ENCODE assay signal across 1 cellular context in the genomic region with DNA sequence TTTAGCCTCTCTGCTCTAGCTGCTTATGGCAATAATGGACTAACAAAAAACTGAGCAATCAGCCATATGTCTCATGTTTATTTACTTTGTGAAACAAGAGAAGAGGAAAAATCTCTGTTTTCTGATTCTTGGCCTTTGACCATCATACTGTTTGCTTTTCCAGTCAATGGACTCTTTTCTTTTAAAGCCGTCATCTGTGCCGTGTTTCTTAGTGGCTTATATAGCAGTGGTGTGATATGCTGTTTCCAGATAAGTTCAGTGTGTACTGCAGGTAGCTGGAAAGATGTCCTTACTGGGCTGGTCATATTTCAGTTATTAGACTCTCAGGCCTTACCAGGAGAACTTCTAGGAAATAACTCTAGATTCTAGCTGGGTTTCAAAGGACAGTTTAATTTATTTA.
TF ChIP-seq lines count a peak whose summit lies in the region.

No MANE protein-coding gene starts in this region.

TF ChIP-seq in HepG2, 621 proteins besides CTCF, POLR2A, EP300 and RAD21 (continued from another document and continues in another):
- TF ChIP-seq ARNT (IDR thresholded peaks at IDR 0.05) (no peak), ZNF766 (CRISPR knock-in tag; IDR thresholded peaks at IDR 0.05; ENCODE audit: borderline replicate concordance) (no peak), NR3C1 (CRISPR knock-in tag; IDR thresholded peaks at IDR 0.05) (no peak), ZBTB7B (CRISPR knock-in tag; IDR thresholded peaks at IDR 0.05) (no peak), ZKSCAN8 (CRISPR knock-in tag; IDR thresholded peaks at IDR 0.05; ENCODE audit: borderline replicate concordance) (peak; percentile 66; the same call in 1 of the 2 replicates), CBX1 (IDR thresholded peaks at IDR 0.05; ENCODE audit: low read depth) (no peak), KLF13 (CRISPR knock-in tag; IDR thresholded peaks at IDR 0.05) (no peak), SAFB2 (CRISPR knock-in tag; IDR thresholded peaks at IDR 0.05; ENCODE audit: borderline replicate concordance, low read depth) (no peak), ZNF775 (CRISPR knock-in tag; IDR thresholded peaks at IDR 0.05; ENCODE audit: borderline replicate concordance) (no peak), CHD2 (IDR thresholded peaks at IDR 0.05; ENCODE audit: low read depth, low read length) (no peak), ZNF878 (CRISPR knock-in tag; IDR thresholded peaks at IDR 0.05) (no peak), HMG20B (CRISPR knock-in tag; conservative IDR thresholded peaks at IDR 0.05) (peak; percentile 99), FOXM1 (CRISPR knock-in tag; IDR thresholded peaks at IDR 0.05) (no peak), PHF8 (CRISPR knock-in tag; IDR thresholded peaks at IDR 0.05) (no peak), MAFG (CRISPR knock-in tag; IDR thresholded peaks at IDR 0.05) (no peak), ZFY (CRISPR knock-in tag; IDR thresholded peaks at IDR 0.05) (no peak), ZNF644 (CRISPR knock-in tag; IDR thresholded peaks at IDR 0.05; ENCODE audit: low read depth) (peak; percentile 33; the same call in 1 of the 2 replicates), ZFYVE20 (CRISPR knock-in tag; IDR thresholded peaks at IDR 0.05; ENCODE audit: borderline replicate concordance, low read depth) (no peak), AFF4 (CRISPR knock-in tag; IDR thresholded peaks at IDR 0.05) (no peak), ZNF317 (CRISPR knock-in tag; IDR thresholded peaks at IDR 0.05) (no peak), EEA1 (CRISPR knock-in tag; IDR thresholded peaks at IDR 0.05; ENCODE audit: borderline replicate concordance) (no peak), ZNF407 (CRISPR knock-in tag; IDR thresholded peaks at IDR 0.05; ENCODE audit: not compliant biosample characterization) (no peak), ZFX (CRISPR knock-in tag; IDR thresholded peaks at IDR 0.05; ENCODE audit: low read depth) (peak; percentile 38; the same call in 1 of the 2 replicates), PAF1 (CRISPR knock-in tag; IDR thresholded peaks at IDR 0.05) (no peak), ZNF256 (CRISPR knock-in tag; conservative IDR thresholded peaks at IDR 0.05) (no peak), SRF (IDR thresholded peaks at IDR 0.05; ENCODE audit: low read depth, low read length) (no peak), ZNF570 (CRISPR knock-in tag; IDR thresholded peaks at IDR 0.05; ENCODE audit: borderline replicate concordance) (no peak), RFXAP (CRISPR knock-in tag; IDR thresholded peaks at IDR 0.05; ENCODE audit: borderline replicate concordance) (no peak), MIXL1 (CRISPR knock-in tag; IDR thresholded peaks at IDR 0.05) (peak; percentile 68; the same call in 1 of the 2 replicates), FOXA1 (IDR thresholded peaks at IDR 0.05) (peak; percentile 93), FOXA1 (CRISPR knock-in tag; IDR thresholded peaks at IDR 0.05) (peak; percentile 92), ZNF225 (CRISPR knock-in tag; IDR thresholded peaks at IDR 0.05) (no peak)
- TF ChIP-seq, protein P1, sequence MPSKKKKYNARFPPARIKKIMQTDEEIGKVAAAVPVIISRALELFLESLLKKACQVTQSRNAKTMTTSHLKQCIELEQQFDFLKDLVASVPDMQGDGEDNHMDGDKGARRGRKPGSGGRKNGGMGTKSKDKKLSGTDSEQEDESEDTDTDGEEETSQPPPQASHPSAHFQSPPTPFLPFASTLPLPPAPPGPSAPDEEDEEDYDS (CRISPR knock-in tag; IDR thresholded peaks at IDR 0.05), result peak; percentile 90
- TF ChIP-seq, protein P2, sequence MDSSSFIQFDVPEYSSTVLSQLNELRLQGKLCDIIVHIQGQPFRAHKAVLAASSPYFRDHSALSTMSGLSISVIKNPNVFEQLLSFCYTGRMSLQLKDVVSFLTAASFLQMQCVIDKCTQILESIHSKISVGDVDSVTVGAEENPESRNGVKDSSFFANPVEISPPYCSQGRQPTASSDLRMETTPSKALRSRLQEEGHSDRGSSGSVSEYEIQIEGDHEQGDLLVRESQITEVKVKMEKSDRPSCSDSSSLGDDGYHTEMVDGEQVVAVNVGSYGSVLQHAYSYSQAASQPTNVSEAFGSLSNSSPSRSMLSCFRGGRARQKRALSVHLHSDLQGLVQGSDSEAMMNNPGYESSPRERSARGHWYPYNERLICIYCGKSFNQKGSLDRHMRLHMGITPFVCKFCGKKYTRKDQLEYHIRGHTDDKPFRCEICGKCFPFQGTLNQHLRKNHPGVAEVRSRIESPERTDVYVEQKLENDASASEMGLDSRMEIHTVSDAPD (CRISPR knock-in tag; IDR thresholded peaks at IDR 0.05), result no peak
- TF ChIP-seq, protein P3, sequence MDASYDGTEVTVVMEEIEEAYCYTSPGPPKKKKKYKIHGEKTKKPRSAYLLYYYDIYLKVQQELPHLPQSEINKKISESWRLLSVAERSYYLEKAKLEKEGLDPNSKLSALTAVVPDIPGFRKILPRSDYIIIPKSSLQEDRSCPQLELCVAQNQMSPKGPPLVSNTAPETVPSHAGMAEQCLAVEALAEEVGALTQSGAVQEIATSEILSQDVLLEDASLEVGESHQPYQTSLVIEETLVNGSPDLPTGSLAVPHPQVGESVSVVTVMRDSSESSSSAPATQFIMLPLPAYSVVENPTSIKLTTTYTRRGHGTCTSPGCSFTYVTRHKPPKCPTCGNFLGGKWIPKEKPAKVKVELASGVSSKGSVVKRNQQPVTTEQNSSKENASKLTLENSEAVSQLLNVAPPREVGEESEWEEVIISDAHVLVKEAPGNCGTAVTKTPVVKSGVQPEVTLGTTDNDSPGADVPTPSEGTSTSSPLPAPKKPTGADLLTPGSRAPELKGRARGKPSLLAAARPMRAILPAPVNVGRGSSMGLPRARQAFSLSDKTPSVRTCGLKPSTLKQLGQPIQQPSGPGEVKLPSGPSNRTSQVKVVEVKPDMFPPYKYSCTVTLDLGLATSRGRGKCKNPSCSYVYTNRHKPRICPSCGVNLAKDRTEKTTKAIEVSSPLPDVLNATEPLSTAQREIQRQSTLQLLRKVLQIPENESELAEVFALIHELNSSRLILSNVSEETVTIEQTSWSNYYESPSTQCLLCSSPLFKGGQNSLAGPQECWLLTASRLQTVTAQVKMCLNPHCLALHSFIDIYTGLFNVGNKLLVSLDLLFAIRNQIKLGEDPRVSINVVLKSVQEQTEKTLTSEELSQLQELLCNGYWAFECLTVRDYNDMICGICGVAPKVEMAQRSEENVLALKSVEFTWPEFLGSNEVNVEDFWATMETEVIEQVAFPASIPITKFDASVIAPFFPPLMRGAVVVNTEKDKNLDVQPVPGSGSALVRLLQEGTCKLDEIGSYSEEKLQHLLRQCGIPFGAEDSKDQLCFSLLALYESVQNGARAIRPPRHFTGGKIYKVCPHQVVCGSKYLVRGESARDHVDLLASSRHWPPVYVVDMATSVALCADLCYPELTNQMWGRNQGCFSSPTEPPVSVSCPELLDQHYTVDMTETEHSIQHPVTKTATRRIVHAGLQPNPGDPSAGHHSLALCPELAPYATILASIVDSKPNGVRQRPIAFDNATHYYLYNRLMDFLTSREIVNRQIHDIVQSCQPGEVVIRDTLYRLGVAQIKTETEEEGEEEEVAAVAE (CRISPR knock-in tag; IDR thresholded peaks at IDR 0.05; ENCODE audit: borderline replicate concordance), result no peak
- TF ChIP-seq, protein P4, sequence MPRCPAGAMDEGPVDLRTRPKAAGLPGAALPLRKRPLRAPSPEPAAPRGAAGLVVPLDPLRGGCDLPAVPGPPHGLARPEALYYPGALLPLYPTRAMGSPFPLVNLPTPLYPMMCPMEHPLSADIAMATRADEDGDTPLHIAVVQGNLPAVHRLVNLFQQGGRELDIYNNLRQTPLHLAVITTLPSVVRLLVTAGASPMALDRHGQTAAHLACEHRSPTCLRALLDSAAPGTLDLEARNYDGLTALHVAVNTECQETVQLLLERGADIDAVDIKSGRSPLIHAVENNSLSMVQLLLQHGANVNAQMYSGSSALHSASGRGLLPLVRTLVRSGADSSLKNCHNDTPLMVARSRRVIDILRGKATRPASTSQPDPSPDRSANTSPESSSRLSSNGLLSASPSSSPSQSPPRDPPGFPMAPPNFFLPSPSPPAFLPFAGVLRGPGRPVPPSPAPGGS (CRISPR knock-in tag; IDR thresholded peaks at IDR 0.05), result no peak
- TF ChIP-seq, protein P5, sequence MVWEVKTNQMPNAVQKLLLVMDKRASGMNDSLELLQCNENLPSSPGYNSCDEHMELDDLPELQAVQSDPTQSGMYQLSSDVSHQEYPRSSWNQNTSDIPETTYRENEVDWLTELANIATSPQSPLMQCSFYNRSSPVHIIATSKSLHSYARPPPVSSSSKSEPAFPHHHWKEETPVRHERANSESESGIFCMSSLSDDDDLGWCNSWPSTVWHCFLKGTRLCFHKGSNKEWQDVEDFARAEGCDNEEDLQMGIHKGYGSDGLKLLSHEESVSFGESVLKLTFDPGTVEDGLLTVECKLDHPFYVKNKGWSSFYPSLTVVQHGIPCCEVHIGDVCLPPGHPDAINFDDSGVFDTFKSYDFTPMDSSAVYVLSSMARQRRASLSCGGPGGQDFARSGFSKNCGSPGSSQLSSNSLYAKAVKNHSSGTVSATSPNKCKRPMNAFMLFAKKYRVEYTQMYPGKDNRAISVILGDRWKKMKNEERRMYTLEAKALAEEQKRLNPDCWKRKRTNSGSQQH (CRISPR knock-in tag; IDR thresholded peaks at IDR 0.05; ENCODE audit: low read depth), result no peak
